Comparison of ENCODE assay signal across 8 cellular contexts in genomic region chr15:78810377-78811123, GRCh38. TPM values are rescaled to one million over a fixed set of nuclear protein-coding genes. Genes with fewer than 3 reads are reported as not detected.
DNase-seq lines count a peak whose midpoint lies in the region; ATAC-seq and TF ChIP-seq lines count a peak whose summit lies in the region.

No MANE protein-coding gene starts in this region.

- DNase-seq in WTC11 (ENCODE audit: low spot score) (peak; percentile 60), fibroblast of mammary gland (ENCODE audit: low read depth) (peak; percentile 27), AML-193 (lab: John Stamatoyannopoulos, UW) (no peak), Ammon's horn (ENCODE audit: low spot score) (no peak)
- peak in 2 of 10 donors; percentile 15 to 20 for DNase-seq in naive thymus-derived CD8-positive, alpha-beta T cell

- peak overlapping the region; percentile 78 for H3K4me3 Mint-ChIP-seq in WTC11
- peak overlapping the region; percentile 71 to 89 (median 80) for H3K4me3 Mint-ChIP-seq in naive thymus-derived CD8-positive, alpha-beta T cell

- H3K4me3 ChIP-seq in GM08714 (ENCODE audit: low read length) (peak overlapping the region; percentile 56; the same call in 1 of the 2 replicates), fibroblast of mammary gland (ENCODE audit: control insufficient read depth, low read depth, low read length) (peak overlapping the region; percentile 46)

- CTCF ChIA-PET in WTC11 (lab: Charles Lee), result interaction anchor here (0.5 to 3.6 kb wide), 32 partner anchors 10 to 511 kb away, joined by 3 to 26 read pairs (median 5); partner anchors contain the start of genes CHRNA5, CTSH, MORF4L1 and SKIC8

- POLR2A ChIA-PET in WTC11 (lab: Charles Lee), result interaction anchor here (0.5 to 1.9 kb wide), 5 partner anchors 49 to 294 kb away, joined by 3 to 13 read pairs (median 4); partner anchors contain the start of genes CHRNA5 and MORF4L1
- POLR2A ChIA-PET in naive thymus-derived CD8-positive, alpha-beta T cell (lab: Charles Lee), result no interaction called here

- peaks cover 36% of the 10 kb centered on the region for H3K4me1 Mint-ChIP-seq in WTC11
- peaks cover 10 to 16% (median 15%) of the 10 kb centered on the region in 4 donors for H3K4me1 Mint-ChIP-seq in naive thymus-derived CD8-positive, alpha-beta T cell

- H3K36me3 Mint-ChIP-seq in WTC11, result no peaks in the 10 kb centered on the region
- H3K36me3 Mint-ChIP-seq in naive thymus-derived CD8-positive, alpha-beta T cell, result peaks cover 2 to 12% (median 3%) of the 10 kb centered on the region in 3 donors

- ATAC-seq in HG02885 (IDR thresholded peaks at IDR 0.05; ENCODE audit: poor library complexity, unreplicated experiment) (peak; percentile 9), WTC11 (peak; percentile 12), GM18520 (IDR thresholded peaks at IDR 0.05; ENCODE audit: unreplicated experiment) (no peak)
- ATAC-seq in naive thymus-derived CD8-positive, alpha-beta T cell, result peak; percentile 39 to 42

- TF ChIP-seq CTCF in WTC11 (IDR thresholded peaks at IDR 0.05) (no peak), fibroblast of mammary gland (conservative IDR thresholded peaks at IDR 0.05; ENCODE audit: control insufficient read depth, insufficient read depth, low read depth, low read length) (no peak)

- H3K9me3 Mint-ChIP-seq in WTC11, result no peaks in the 10 kb centered on the region
- peaks cover 0 to 6% (median 0%) of the 10 kb centered on the region in 9 donors for H3K9me3 Mint-ChIP-seq in naive thymus-derived CD8-positive, alpha-beta T cell

- H3K27ac Mint-ChIP-seq in WTC11, result no peak overlapping the region
- H3K27ac Mint-ChIP-seq in naive thymus-derived CD8-positive, alpha-beta T cell, result peak overlapping the region in 3 of 10 donors; percentile 38 to 63 (median 43)

- peaks cover 14% of the 10 kb centered on the region for H3K27me3 Mint-ChIP-seq in WTC11 (ENCODE audit: low read depth)
- peaks cover 21 to 52% (median 34%) of the 10 kb centered on the region in 5 donors for H3K27me3 Mint-ChIP-seq in naive thymus-derived CD8-positive, alpha-beta T cell

TF ChIP-seq in WTC11, 78 proteins besides CTCF, POLR2A, EP300 and RAD21 (continues in another document):
- peak; percentile 13; the same call in 1 of the 2 replicates for TF ChIP-seq E2F5 (CRISPR knock-in tag; IDR thresholded peaks at IDR 0.05)
- TF ChIP-seq NR3C1 (CRISPR knock-in tag; conservative IDR thresholded peaks at IDR 0.05; ENCODE audit: low read depth), result no peak
- TF ChIP-seq SMAD3 (CRISPR knock-in tag; IDR thresholded peaks at IDR 0.05; ENCODE audit: borderline replicate concordance), result 0 out of 2 replicates have a peak, but pooled peaks have one; percentile 40
- TF ChIP-seq ZNF263 (CRISPR knock-in tag; IDR thresholded peaks at IDR 0.05; ENCODE audit: low read depth), result no peak
- no peak for TF ChIP-seq E2F4 (CRISPR knock-in tag; IDR thresholded peaks at IDR 0.05; ENCODE audit: borderline replicate concordance, low read depth)
- no peak for TF ChIP-seq ATF1 (CRISPR knock-in tag; IDR thresholded peaks at IDR 0.05)
- TF ChIP-seq ELF4 (CRISPR knock-in tag; IDR thresholded peaks at IDR 0.05; ENCODE audit: low read depth), result no peak
- no peak for TF ChIP-seq E2F1 (CRISPR knock-in tag; IDR thresholded peaks at IDR 0.05)
- TF ChIP-seq ARID4B (CRISPR knock-in tag; IDR thresholded peaks at IDR 0.05; ENCODE audit: borderline replicate concordance), result no peak
- no peak for TF ChIP-seq NR2C2 (CRISPR knock-in tag; IDR thresholded peaks at IDR 0.05)
- TF ChIP-seq USF2 (CRISPR knock-in tag; IDR thresholded peaks at IDR 0.05), result no peak
- no peak for TF ChIP-seq IRF2 (CRISPR knock-in tag; IDR thresholded peaks at IDR 0.05; ENCODE audit: borderline replicate concordance, low read depth)
- TF ChIP-seq FOXP4 (CRISPR knock-in tag; IDR thresholded peaks at IDR 0.05), result no peak

RNA-seq across cellular contexts. Expression of gene ADAMTS7, which starts 0.7 kb away (rescaled TPM):
- total RNA-seq in WTC11 (2021), result 66.5 to 70.3 TPM (median 67.1 TPM) in 3 replicates
- under 1 TPM; 0.16 to 0.31 TPM for total RNA-seq in naive thymus-derived CD8-positive, alpha-beta T cell
- not detected for polyA plus RNA-seq in naive thymus-derived CD8-positive, alpha-beta T cell

Comparison
In these comparisons a context has a peak if more than half of its experiments do, and no peak if none do; other contexts are left out.
1. DNase-seq: peak in WTC11 (single experiment) and fibroblast of mammary gland (single experiment); none in AML-193 (0 of 2) and Ammon's horn (single experiment).
2. RNA of gene ADAMTS7, which starts 0.7 kb away (total RNA-seq): 66.5 to 70.3 TPM in WTC11; 0.16 to 0.31 TPM in naive thymus-derived CD8-positive, alpha-beta T cell; every median in the first group is over 10 times any median in the second.